Comparison of ENCODE assay signal across 11 cellular contexts in genomic region chr13:106490887-106491321, GRCh38. TPM values are rescaled to one million over a fixed set of nuclear protein-coding genes. Genes with fewer than 3 reads are reported as not detected.
DNase-seq lines count a peak whose midpoint lies in the region; ATAC-seq and TF ChIP-seq lines count a peak whose summit lies in the region.
"Had no signal": no experiment of that assay in that cellular context is flagged by ENCODE, and none has a peak within 500 bp of the region (broad histone marks: within the 10 kb centered on the region; RNA-seq: fewer than 3 reads in every experiment).

No MANE protein-coding gene starts in this region.

- TF ChIP-seq CTCF in MM.1S (IDR thresholded peaks at IDR 0.05; ENCODE audit: low read length), result no peak

- no peak overlapping the region for H3K4me3 ChIP-seq in CD8-positive, alpha-beta memory T cell (ENCODE audit: low read length)
- no peak overlapping the region for H3K4me3 ChIP-seq in MM.1S (ENCODE audit: low read length)
- H3K4me3 ChIP-seq: neural progenitor cell had no signal

- ATAC-seq in GM19372 (IDR thresholded peaks at IDR 0.05; ENCODE audit: low read depth, unreplicated experiment) (peak; percentile 41), HG03108 (IDR thresholded peaks at IDR 0.05; ENCODE audit: unreplicated experiment) (no peak), HG03460 (IDR thresholded peaks at IDR 0.05; ENCODE audit: unreplicated experiment) (no peak)
- ATAC-seq in activated CD8-positive, alpha-beta T cell treated with anti-CD3 and anti-CD28 coated beads, Interleukin-2, amount 10 ng/mL, durations not matched to agents 7 days and 5 days, result peak; percentile 49
- ATAC-seq: Right ventricle myocardium inferior had no signal

- H3K4me2 ChIP-seq in MM.1S (ENCODE audit: low read depth, low read length), result no peak overlapping the region
- H3K4me2 ChIP-seq: neural progenitor cell had no signal

- peaks cover 6% of the 10 kb centered on the region for H3K27me3 ChIP-seq in CD8-positive, alpha-beta memory T cell (ENCODE audit: insufficient read depth, low read length, poor library complexity, severe bottlenecking)
- no peaks in the 10 kb centered on the region for H3K27me3 ChIP-seq in MM.1S (replicated peaks; ENCODE audit: insufficient read depth, low read length)
- H3K27me3 ChIP-seq: neural progenitor cell had no signal

- H3K4me1 Mint-ChIP-seq in CD8-positive, alpha-beta memory T cell, result peaks cover 11 to 25% (median 23%) of the 10 kb centered on the region in 3 donors
- peaks cover 24% of the 10 kb centered on the region for H3K4me1 Mint-ChIP-seq in activated CD8-positive, alpha-beta T cell treated with anti-CD3 and anti-CD28 coated beads, Interleukin-2, amount 10 ng/mL, durations not matched to agents 7 days and 5 days (ENCODE audit: low read depth)

- CTCF ChIA-PET in CD8-positive, alpha-beta memory T cell (lab: Charles Lee), result no interaction called here
- CTCF ChIA-PET in activated CD8-positive, alpha-beta T cell treated with anti-CD3 and anti-CD28 coated beads, Interleukin-2, amount 10 ng/mL, durations not matched to agents 7 days and 5 days (lab: Charles Lee), result no interaction called here

- H3K36me3 ChIP-seq in CD8-positive, alpha-beta memory T cell (ENCODE audit: insufficient read depth, low read length), result no peaks in the 10 kb centered on the region
- no peaks in the 10 kb centered on the region for H3K36me3 ChIP-seq in MM.1S (replicated peaks; ENCODE audit: insufficient read depth, low read length)

- H3K79me2 ChIP-seq in MM.1S (ENCODE audit: low read length), result no peaks in the 10 kb centered on the region

- H3K4me3 Mint-ChIP-seq in CD8-positive, alpha-beta memory T cell, result peak overlapping the region; percentile 22 to 90 (median 76)
- no peak overlapping the region for H3K4me3 Mint-ChIP-seq in activated CD8-positive, alpha-beta T cell treated with anti-CD3 and anti-CD28 coated beads, Interleukin-2, amount 10 ng/mL, durations not matched to agents 7 days and 5 days
- H3K4me3 Mint-ChIP-seq: neural progenitor cell had no signal

- no peak overlapping the region for H3K9ac ChIP-seq in MM.1S (ENCODE audit: low read length)
- H3K9ac ChIP-seq: neural progenitor cell had no signal

- H3K9me2 ChIP-seq in MM.1S (replicated peaks; ENCODE audit: insufficient read depth, low read length), result no peaks in the 10 kb centered on the region

- peaks cover 5% of the 10 kb centered on the region for H3K4me1 ChIP-seq in CD8-positive, alpha-beta memory T cell (ENCODE audit: insufficient read depth, low read length)
- H3K4me1 ChIP-seq in MM.1S (ENCODE audit: low read length), result no peaks in the 10 kb centered on the region
- H3K4me1 ChIP-seq: neural progenitor cell had no signal

- H3K27me3 Mint-ChIP-seq in CD8-positive, alpha-beta memory T cell, result peaks cover 26 to 85% of the 10 kb centered on the region in 2 donors
- H3K27me3 Mint-ChIP-seq in activated CD8-positive, alpha-beta T cell treated with anti-CD3 and anti-CD28 coated beads, Interleukin-2, amount 10 ng/mL, durations not matched to agents 7 days and 5 days (ENCODE audit: low read depth), result peaks cover 52% of the 10 kb centered on the region

- DNase-seq in CD8-positive, alpha-beta memory T cell, result peak in 2 of 5 donors; percentile 10
- no peak for DNase-seq in activated CD8-positive, alpha-beta T cell treated with anti-CD3 and anti-CD28 coated beads, Interleukin-2, amount 10 ng/mL, durations not matched to agents 7 days and 5 days
- DNase-seq in lung microvascular endothelial cell (ENCODE audit: low read depth in 2 of 2), result peak; percentile 46 to 90
- no peak for DNase-seq in NOMO-1 treated with DMSO at 0.1 percent for 48 hours (lab: John Stamatoyannopoulos, UW; ENCODE audit: unreplicated experiment)
- DNase-seq in MM.1S, result no peak
- DNase-seq: NCI-H446 treated with DMSO at 0.1 percent for 48 hours had no signal

- H3K9me3 ChIP-seq in CD8-positive, alpha-beta memory T cell (ENCODE audit: low read length), result no peaks in the 10 kb centered on the region
- no peaks in the 10 kb centered on the region for H3K9me3 ChIP-seq in MM.1S (replicated peaks; ENCODE audit: insufficient read depth, low read length)

- H2AFZ ChIP-seq in MM.1S (ENCODE audit: low read length), result no peak overlapping the region
- H2AFZ ChIP-seq: neural progenitor cell had no signal

- no peaks in the 10 kb centered on the region for H3K36me3 Mint-ChIP-seq in CD8-positive, alpha-beta memory T cell
- H3K36me3 Mint-ChIP-seq in activated CD8-positive, alpha-beta T cell treated with anti-CD3 and anti-CD28 coated beads, Interleukin-2, amount 10 ng/mL, durations not matched to agents 7 days and 5 days (ENCODE audit: low read depth), result no peaks in the 10 kb centered on the region

- POLR2A ChIA-PET in CD8-positive, alpha-beta memory T cell (lab: Charles Lee), result no interaction called here
- POLR2A ChIA-PET in activated CD8-positive, alpha-beta T cell treated with anti-CD3 and anti-CD28 coated beads, Interleukin-2, amount 10 ng/mL, durations not matched to agents 7 days and 5 days (lab: Charles Lee), result no interaction called here

- no peaks in the 10 kb centered on the region for H4K20me1 ChIP-seq in MM.1S (ENCODE audit: insufficient read depth, low read length)

- no peak overlapping the region for H3K27ac ChIP-seq in CD8-positive, alpha-beta memory T cell (ENCODE audit: low read depth, low read length)
- no peak overlapping the region for H3K27ac ChIP-seq in MM.1S (ENCODE audit: low read length)
- H3K27ac ChIP-seq: neural progenitor cell had no signal

- H3K27ac Mint-ChIP-seq in CD8-positive, alpha-beta memory T cell, result peak overlapping the region in 5 of 8 donors; percentile 16 to 70 (median 45)
- H3K27ac Mint-ChIP-seq in activated CD8-positive, alpha-beta T cell treated with anti-CD3 and anti-CD28 coated beads, Interleukin-2, amount 10 ng/mL, durations not matched to agents 7 days and 5 days, result no peak overlapping the region
- H3K27ac Mint-ChIP-seq: neural progenitor cell had no signal

- H3F3A ChIP-seq in MM.1S (ENCODE audit: insufficient read depth, low read length), result no peaks in the 10 kb centered on the region

- H3K9me3 Mint-ChIP-seq in CD8-positive, alpha-beta memory T cell, result no peaks in the 10 kb centered on the region
- no peaks in the 10 kb centered on the region for H3K9me3 Mint-ChIP-seq in activated CD8-positive, alpha-beta T cell treated with anti-CD3 and anti-CD28 coated beads, Interleukin-2, amount 10 ng/mL, durations not matched to agents 7 days and 5 days (ENCODE audit: insufficient read depth)

RNA-seq across cellular contexts. Expression of gene EFNB2, which starts 44.6 kb away (rescaled TPM):
- total RNA-seq in CD8-positive, alpha-beta memory T cell, result under 1 TPM; 0.11 to 0.22 TPM
- polyA plus RNA-seq in CD8-positive, alpha-beta memory T cell, result 0.05 TPM
- total RNA-seq in activated CD8-positive, alpha-beta T cell treated with anti-CD3 and anti-CD28 coated beads, Interleukin-2, amount 10 ng/mL, durations not matched to agents 7 days and 5 days, result under 1 TPM; 0.08 to 0.16 TPM
- total RNA-seq in lung microvascular endothelial cell, result 21.6 and 64.9 TPM in 2 replicates

Comparison
In these comparisons a context has a peak if more than half of its experiments do, and no peak if none do; other contexts are left out.
1. DNase-seq: peak in lung microvascular endothelial cell (2 of 2); none in activated CD8-positive, alpha-beta T cell treated with anti-CD3 and anti-CD28 coated beads, Interleukin-2, amount 10 ng/mL, durations not matched to agents 7 days and 5 days (single experiment), NOMO-1 treated with DMSO at 0.1 percent for 48 hours (single experiment) and MM.1S (single experiment).
2. ATAC-seq: peak in GM19372 (single experiment) and activated CD8-positive, alpha-beta T cell treated with anti-CD3 and anti-CD28 coated beads, Interleukin-2, amount 10 ng/mL, durations not matched to agents 7 days and 5 days (single experiment); none in HG03108 (single experiment) and HG03460 (single experiment).
3. RNA of gene EFNB2, which starts 44.6 kb away (total RNA-seq): 21.6 to 64.9 TPM in lung microvascular endothelial cell; 0.11 to 0.22 TPM in CD8-positive, alpha-beta memory T cell and 0.08 to 0.16 TPM in activated CD8-positive, alpha-beta T cell treated with anti-CD3 and anti-CD28 coated beads, Interleukin-2, amount 10 ng/mL, durations not matched to agents 7 days and 5 days; every median in the first group is over 10 times any median in the second.